ENCODE assay signal across 16 cellular contexts in the genomic region with DNA sequence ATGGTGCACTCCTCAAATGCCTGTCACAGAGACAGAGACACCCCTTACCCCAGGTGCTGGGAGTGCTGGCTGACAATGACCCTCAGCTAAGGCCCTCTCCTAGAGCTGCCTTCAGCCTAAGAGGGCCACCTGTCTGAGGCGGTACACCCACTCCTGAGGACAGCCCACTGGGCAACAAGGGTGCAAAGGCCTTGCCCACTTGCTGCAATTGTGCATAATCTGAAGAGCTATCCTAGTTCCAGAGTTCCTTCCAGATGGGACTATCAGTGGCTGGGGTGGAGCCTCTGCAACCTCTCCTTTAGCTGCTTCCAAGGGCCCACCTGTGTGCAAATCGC.
A peak's percentile ranks its signal among the peaks of the same experiment; 100 is the strongest.
DNase-seq lines count a peak whose midpoint lies in the region; ATAC-seq and TF ChIP-seq lines count a peak whose summit lies in the region.
"Had no signal": no experiment of that assay in that cellular context is flagged by ENCODE, and none has a peak within 500 bp of the region (broad histone marks: within the 10 kb centered on the region; RNA-seq: fewer than 3 reads in every experiment).

No MANE protein-coding gene starts in this region.

- H3K36me3 Mint-ChIP-seq in activated T-cell treated with anti-CD3 and anti-CD28 coated beads, Interleukin-2, amount 50 U/mL, for 72 hours (ENCODE audit: insufficient read depth in 2 of 2) = peaks cover 10 to 27% of the 10 kb centered on the region in 2 donors
- H3K36me3 Mint-ChIP-seq in endodermal cell (ENCODE audit: low read depth) = peaks cover 74% of the 10 kb centered on the region
- peaks cover 37 to 67% of the 10 kb centered on the region in 2 donors for H3K36me3 Mint-ChIP-seq in stimulated activated naive B cell treated with anti-CD40 and anti-IgM and Interleukin-4, amounts not matched to agents 10 μg/mL and 1 μg/mL and 100 μg/mL, for 72 hours

- WGBS in endodermal cell (ENCODE audit: insufficient coverage in 1 of 2, insufficient read length in 1 of 2), 2 experiments = 91 to 100% methylated on average over 1 to 2 of the region's 2 CpGs

- no peaks in the 10 kb centered on the region for H3K9me3 Mint-ChIP-seq in activated T-cell treated with anti-CD3 and anti-CD28 coated beads, Interleukin-2, amount 50 U/mL, for 72 hours
- no peaks in the 10 kb centered on the region for H3K9me3 Mint-ChIP-seq in endodermal cell
- H3K9me3 Mint-ChIP-seq in stimulated activated naive B cell treated with anti-CD40 and anti-IgM and Interleukin-4, amounts not matched to agents 10 μg/mL and 1 μg/mL and 100 μg/mL, for 72 hours = no peaks in the 10 kb centered on the region
- H3K9me3 Mint-ChIP-seq: activated naive CD4-positive, alpha-beta T cell treated with anti-CD3 and anti-CD28 coated beads, Interleukin-2, amount 10 ng/mL, durations not matched to agents 7 days and 5 days; nephron had no signal

- TF ChIP-seq CTCF in endodermal cell (conservative IDR thresholded peaks at IDR 0.05) (no peak), gastrocnemius medialis (IDR thresholded peaks at IDR 0.05 in 4 of 5, conservative IDR thresholded peaks at IDR 0.05 in 1 of 5) (no peak)

- peaks cover 72% of the 10 kb centered on the region for H3K4me1 Mint-ChIP-seq in activated T-cell treated with anti-CD3 and anti-CD28 coated beads, Interleukin-2, amount 50 U/mL, for 72 hours (ENCODE audit: low read depth)
- H3K4me1 Mint-ChIP-seq in endodermal cell = no peaks in the 10 kb centered on the region
- H3K4me1 Mint-ChIP-seq in stimulated activated naive B cell treated with anti-CD40 and anti-IgM and Interleukin-4, amounts not matched to agents 10 μg/mL and 1 μg/mL and 100 μg/mL, for 72 hours = peaks cover 45 to 56% of the 10 kb centered on the region in 2 donors

- H3K36me3 ChIP-seq in endodermal cell (ENCODE audit: control insufficient read depth, insufficient read depth, low read length) (peaks cover 80% of the 10 kb centered on the region), gastrocnemius medialis (no peaks in the 10 kb centered on the region)

- no peak for DNase-seq in activated T-cell treated with anti-CD3 and anti-CD28 coated beads, Interleukin-2, amount 50 U/mL, for 72 hours
- no peak for DNase-seq in activated T-cell treated with anti-CD3 and anti-CD28 coated beads, Interleukin-2, amount 50 U/mL, for 48 hours
- DNase-seq in NCI-H510A treated with DMSO at 0.1 percent for 48 hours (lab: John Stamatoyannopoulos, UW) = peak; percentile 62
- DNase-seq in endodermal cell = no peak
- no peak for DNase-seq in NOMO-1 treated with dmso at 0.1 percent for 144 hours (lab: John Stamatoyannopoulos, UW; ENCODE audit: unreplicated experiment)
- DNase-seq in stimulated activated naive B cell treated with anti-CD40 and anti-IgM and Interleukin-4, amounts not matched to agents 10 μg/mL and 1 μg/mL and 100 μg/mL, for 72 hours = no peak
- DNase-seq in gastrocnemius medialis = no peak
- DNase-seq: activated naive CD4-positive, alpha-beta T cell treated with anti-CD3 and anti-CD28 coated beads, Interleukin-2, amount 10 ng/mL, durations not matched to agents 7 days and 5 days; GM23248; MM.1S; SHP77; T1000 had no signal

- no peak overlapping the region for H3K4me3 ChIP-seq in endodermal cell (ENCODE audit: low read length)
- no peak overlapping the region for H3K4me3 ChIP-seq in gastrocnemius medialis
- H3K4me3 ChIP-seq: GM23248, lung, tibial nerve had no signal

- H3K27ac ChIP-seq in cingulate gyrus (ENCODE audit: low read depth, low read length) = peak overlapping the region; percentile 94
- no peak overlapping the region for H3K27ac ChIP-seq in endodermal cell (ENCODE audit: low read depth, low read length)
- H3K27ac ChIP-seq in gastrocnemius medialis = no peak overlapping the region
- H3K27ac ChIP-seq: GM23248, tibial nerve had no signal

- in situ Hi-C loops in gastrocnemius medialis (cut with MboI; ENCODE audit: low sequenced_read_pairs in 4 of 4) = no loop called here

- H3K4me3 Mint-ChIP-seq in activated T-cell treated with anti-CD3 and anti-CD28 coated beads, Interleukin-2, amount 50 U/mL, for 72 hours = no peak overlapping the region
- no peak overlapping the region for H3K4me3 Mint-ChIP-seq in endodermal cell
- no peak overlapping the region for H3K4me3 Mint-ChIP-seq in stimulated activated naive B cell treated with anti-CD40 and anti-IgM and Interleukin-4, amounts not matched to agents 10 μg/mL and 1 μg/mL and 100 μg/mL, for 72 hours
- H3K4me3 Mint-ChIP-seq: activated naive CD4-positive, alpha-beta T cell treated with anti-CD3 and anti-CD28 coated beads, Interleukin-2, amount 10 ng/mL, durations not matched to agents 7 days and 5 days; nephron had no signal

- H3K27ac Mint-ChIP-seq in activated T-cell treated with anti-CD3 and anti-CD28 coated beads, Interleukin-2, amount 50 U/mL, for 72 hours = peak overlapping the region; percentile 93
- no peak overlapping the region for H3K27ac Mint-ChIP-seq in endodermal cell
- no peak overlapping the region for H3K27ac Mint-ChIP-seq in stimulated activated naive B cell treated with anti-CD40 and anti-IgM and Interleukin-4, amounts not matched to agents 10 μg/mL and 1 μg/mL and 100 μg/mL, for 72 hours

- no peak overlapping the region for H3K9ac ChIP-seq in endodermal cell (ENCODE audit: extremely low read depth, low read length, poor library complexity, severe bottlenecking)
- H3K9ac ChIP-seq: GM23248 had no signal

- no peaks in the 10 kb centered on the region for H3K27me3 Mint-ChIP-seq in activated T-cell treated with anti-CD3 and anti-CD28 coated beads, Interleukin-2, amount 50 U/mL, for 72 hours (ENCODE audit: low read depth)
- H3K27me3 Mint-ChIP-seq in endodermal cell (ENCODE audit: insufficient read depth) = no peaks in the 10 kb centered on the region
- no peaks in the 10 kb centered on the region for H3K27me3 Mint-ChIP-seq in stimulated activated naive B cell treated with anti-CD40 and anti-IgM and Interleukin-4, amounts not matched to agents 10 μg/mL and 1 μg/mL and 100 μg/mL, for 72 hours
- H3K27me3 Mint-ChIP-seq: activated naive CD4-positive, alpha-beta T cell treated with anti-CD3 and anti-CD28 coated beads, Interleukin-2, amount 10 ng/mL, durations not matched to agents 7 days and 5 days had no signal

- intact Hi-C loops in gastrocnemius medialis (cut with DNase I; ENCODE audit: low total_unique reads) = no loop called here

- H3K4me1 ChIP-seq in endodermal cell (ENCODE audit: control insufficient read depth, insufficient read depth, low read length) (no peaks in the 10 kb centered on the region), gastrocnemius medialis (peaks cover 6 to 7% of the 10 kb centered on the region in 2 donors)

- H3K27me3 ChIP-seq in endodermal cell (ENCODE audit: control insufficient read depth, insufficient read depth, low read length, poor library complexity, severe bottlenecking) (no peaks in the 10 kb centered on the region), gastrocnemius medialis (no peaks in the 10 kb centered on the region)
- H3K27me3 ChIP-seq: tibial nerve had no signal

- TF ChIP-seq POLR2A in gastrocnemius medialis (IDR thresholded peaks at IDR 0.05) = no peak

- no peak for ATAC-seq in activated T-cell treated with anti-CD3 and anti-CD28 coated beads, Interleukin-2, amount 50 U/mL, for 72 hours (replicated peaks in 1 of 2)
- no peak for ATAC-seq in stimulated activated naive B cell treated with anti-CD40 and anti-IgM and Interleukin-4, amounts not matched to agents 10 μg/mL and 1 μg/mL and 100 μg/mL, for 72 hours (replicated peaks)
- ATAC-seq in gastrocnemius medialis = no peak

- H3K9me3 ChIP-seq in endodermal cell (ENCODE audit: control insufficient read depth, low read length) (no peaks in the 10 kb centered on the region), gastrocnemius medialis (no peaks in the 10 kb centered on the region)
- H3K9me3 ChIP-seq: tibial nerve had no signal
